In the genomic region with DNA sequence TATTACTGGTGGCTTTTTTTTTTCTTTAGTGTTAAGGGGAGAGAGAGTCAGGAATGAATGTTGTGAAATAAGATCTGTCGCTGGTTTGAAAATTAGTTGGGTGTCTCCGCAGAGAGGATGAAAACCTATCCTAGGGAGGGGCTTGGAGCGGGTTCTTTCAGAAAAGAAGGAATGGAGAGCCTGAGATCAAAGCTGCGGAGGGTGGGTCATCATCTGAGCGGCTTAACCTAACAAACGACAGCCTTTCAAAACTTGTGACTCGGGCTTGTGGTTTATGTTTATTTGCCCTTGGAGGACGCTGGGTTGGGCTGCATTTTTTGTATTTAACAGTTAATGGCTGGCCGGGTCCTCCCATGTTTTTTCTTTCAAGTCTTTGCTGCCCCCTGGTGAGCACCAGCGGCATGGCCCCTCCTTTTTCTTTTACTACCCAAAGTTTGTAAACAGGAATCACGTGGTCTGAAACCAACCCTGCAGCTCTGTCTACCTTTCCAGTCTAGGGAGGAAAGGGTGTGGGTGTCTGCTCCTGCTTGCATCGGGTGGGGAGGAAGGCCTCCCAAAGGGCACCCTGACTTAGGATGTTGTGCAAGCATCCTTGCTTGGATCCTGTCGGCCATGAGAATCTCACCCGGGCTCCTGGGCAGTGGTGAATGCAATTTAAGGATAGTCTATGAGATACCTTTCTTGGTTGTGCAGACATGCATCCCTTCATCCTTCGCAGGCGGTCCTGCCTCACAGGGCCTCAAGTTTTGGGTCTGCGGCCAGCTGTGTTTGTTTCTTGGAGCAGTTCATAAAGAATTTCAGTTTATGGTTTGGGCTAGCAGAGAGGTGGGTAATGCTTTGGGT, we compare ENCODE assay signal across 8 cellular contexts. TPM values are rescaled to one million over a fixed set of nuclear protein-coding genes. Genes with fewer than 3 reads are reported as not detected.
A peak's percentile ranks its signal among the peaks of the same experiment; 100 is the strongest.
DNase-seq lines count a peak whose midpoint lies in the region; ATAC-seq lines count a peak whose summit lies in the region.

No MANE protein-coding gene starts in this region.

- H3K27me3 Mint-ChIP-seq in effector memory CD8-positive, alpha-beta T cell = no peaks in the 10 kb centered on the region

- H3K4me3 ChIP-seq in HUES6 (ENCODE audit: low read depth, low read length) = peak overlapping the region; percentile 99

- H3K4me1 ChIP-seq in HUES6 (ENCODE audit: control insufficient read depth, insufficient read depth, low read length) = peaks cover 23% of the 10 kb centered on the region

- DNase-seq in ELF-1 (ENCODE audit: low read depth, low spot score) (peak; percentile 99), NOMO-1 treated with DMSO at 0.1 percent for 48 hours (lab: John Stamatoyannopoulos, UW; ENCODE audit: unreplicated experiment) (peak; percentile 89), lung microvascular endothelial cell (ENCODE audit: low read depth in 2 of 2) (peak; percentile 83 to 84)
- DNase-seq in activated CD8-positive, alpha-beta memory T cell treated with anti-CD3 and anti-CD28 coated beads for 4 hours (ENCODE audit: low read depth in 2 of 2) = peak; percentile 81 to 85
- peak; percentile 92 to 96 (median 94) for DNase-seq in effector memory CD8-positive, alpha-beta T cell
- peak; percentile 80 to 87 (median 84) for DNase-seq in stimulated activated CD4-positive, alpha-beta T cell treated with anti-CD3 and anti-CD28 coated beads, TNF-alpha, amount 100 ng/mL, for 24 hours (ENCODE audit: low read depth in 3 of 3)

- peak overlapping the region; percentile 94 to 96 for H3K4me3 Mint-ChIP-seq in effector memory CD8-positive, alpha-beta T cell

- ATAC-seq in effector memory CD8-positive, alpha-beta T cell (replicated peaks) = peak; percentile 30
- ATAC-seq in HG03108 (IDR thresholded peaks at IDR 0.05; ENCODE audit: unreplicated experiment) = no peak

- H3K27ac Mint-ChIP-seq in effector memory CD8-positive, alpha-beta T cell = peak overlapping the region; percentile 95 to 98

- peaks cover 46% of the 10 kb centered on the region for H3K36me3 ChIP-seq in HUES6 (ENCODE audit: control insufficient read depth, insufficient read depth, low read length)

- H3K9me3 ChIP-seq in HUES6 (ENCODE audit: control insufficient read depth, insufficient read depth, low read depth, low read length) = no peaks in the 10 kb centered on the region

- no peaks in the 10 kb centered on the region for H3K27me3 ChIP-seq in HUES6 (ENCODE audit: control insufficient read depth, insufficient read depth, low read length)

- H3K9me3 Mint-ChIP-seq in effector memory CD8-positive, alpha-beta T cell = no peaks in the 10 kb centered on the region

- peak overlapping the region; percentile 96; the same call in 1 of the 2 replicates for H3K27ac ChIP-seq in HUES6 (ENCODE audit: low read depth, low read length)

- peaks cover 48 to 56% of the 10 kb centered on the region in 2 donors for H3K4me1 Mint-ChIP-seq in effector memory CD8-positive, alpha-beta T cell (ENCODE audit: low read depth in 2 of 2)

- peaks cover 79% of the 10 kb centered on the region for H3K36me3 Mint-ChIP-seq in effector memory CD8-positive, alpha-beta T cell (ENCODE audit: insufficient read depth)

- peak overlapping the region; percentile 99 for H3K9ac ChIP-seq in HUES6 (ENCODE audit: low read length)

RNA-seq across cellular contexts. Expression of a gene that starts 2.2 kb away (rescaled TPM):
- 0.40 and 0.65 TPM in 2 replicates for total RNA-seq in lung microvascular endothelial cell
